In the genomic region with DNA sequence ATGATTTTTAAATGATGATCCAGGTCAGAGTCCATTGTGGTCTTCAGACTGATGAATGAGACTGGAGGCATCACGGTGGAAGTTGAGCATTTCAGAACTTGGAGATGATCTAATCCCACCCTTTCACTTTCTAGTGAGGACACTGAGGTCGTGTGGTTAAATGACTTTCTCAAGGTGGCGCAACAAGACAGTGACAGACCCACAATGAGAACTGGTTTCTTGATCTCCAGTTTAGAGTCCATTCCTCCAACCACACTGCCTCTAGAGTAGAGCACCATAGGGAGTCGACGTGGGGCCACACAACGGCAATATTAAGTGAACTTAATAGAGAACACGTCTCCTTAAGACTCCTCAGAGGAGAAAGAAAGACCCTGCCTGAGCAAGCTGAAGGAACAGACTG, we compare ENCODE assay signal across 3 cellular contexts.
TF ChIP-seq lines count a peak whose summit lies in the region.

No MANE protein-coding gene starts in this region.

TF ChIP-seq in SK-N-SH, 30 proteins besides CTCF, POLR2A, EP300 and RAD21 (continued from another document):
- TF ChIP-seq EZH2phosphoT487 (IDR thresholded peaks at IDR 0.05; ENCODE audit: borderline replicate concordance, low read depth), result no peak
- TF ChIP-seq MEF2A (IDR thresholded peaks at IDR 0.05; ENCODE audit: borderline replicate concordance, low read depth), result no peak
- no peak for TF ChIP-seq CHD2 (IDR thresholded peaks at IDR 0.05; ENCODE audit: low read length, partially characterized antibody)
- no peak for TF ChIP-seq FOSL2 (IDR thresholded peaks at IDR 0.05; ENCODE audit: borderline replicate concordance, low read depth)
- TF ChIP-seq GATA2 (CRISPR knock-in tag; IDR thresholded peaks at IDR 0.05), result no peak
- no peak for TF ChIP-seq MXI1 (IDR thresholded peaks at IDR 0.05; ENCODE audit: low read depth, low read length)
- TF ChIP-seq ELF1 (IDR thresholded peaks at IDR 0.05), result no peak
- TF ChIP-seq TCF12 (IDR thresholded peaks at IDR 0.05), result no peak
- no peak for TF ChIP-seq RXRA (IDR thresholded peaks at IDR 0.05; ENCODE audit: borderline replicate concordance, low read depth)
- no peak for TF ChIP-seq RCOR1 (IDR thresholded peaks at IDR 0.05; ENCODE audit: low read length)
- TF ChIP-seq GABPA (IDR thresholded peaks at IDR 0.05; ENCODE audit: low read depth), result no peak
- no peak for TF ChIP-seq YY1 (IDR thresholded peaks at IDR 0.05; ENCODE audit: low read depth)
- TF ChIP-seq NFIC (IDR thresholded peaks at IDR 0.05; ENCODE audit: borderline replicate concordance), result no peak

TF ChIP-seq in SK-N-SH treated with all-trans-retinoic acid at 6 μM for 48 hours, 23 proteins besides CTCF, POLR2A, EP300 and RAD21 (continued from another document):
- TF ChIP-seq BACH2 (CRISPR knock-in tag; IDR thresholded peaks at IDR 0.05; ENCODE audit: borderline replicate concordance), result no peak
- no peak for TF ChIP-seq GLIS3 (CRISPR knock-in tag; IDR thresholded peaks at IDR 0.05)

TF ChIP-seq in GM12878, 131 proteins besides CTCF, POLR2A, EP300 and RAD21 (continued from another document):
- TF ChIP-seq, protein P1, sequence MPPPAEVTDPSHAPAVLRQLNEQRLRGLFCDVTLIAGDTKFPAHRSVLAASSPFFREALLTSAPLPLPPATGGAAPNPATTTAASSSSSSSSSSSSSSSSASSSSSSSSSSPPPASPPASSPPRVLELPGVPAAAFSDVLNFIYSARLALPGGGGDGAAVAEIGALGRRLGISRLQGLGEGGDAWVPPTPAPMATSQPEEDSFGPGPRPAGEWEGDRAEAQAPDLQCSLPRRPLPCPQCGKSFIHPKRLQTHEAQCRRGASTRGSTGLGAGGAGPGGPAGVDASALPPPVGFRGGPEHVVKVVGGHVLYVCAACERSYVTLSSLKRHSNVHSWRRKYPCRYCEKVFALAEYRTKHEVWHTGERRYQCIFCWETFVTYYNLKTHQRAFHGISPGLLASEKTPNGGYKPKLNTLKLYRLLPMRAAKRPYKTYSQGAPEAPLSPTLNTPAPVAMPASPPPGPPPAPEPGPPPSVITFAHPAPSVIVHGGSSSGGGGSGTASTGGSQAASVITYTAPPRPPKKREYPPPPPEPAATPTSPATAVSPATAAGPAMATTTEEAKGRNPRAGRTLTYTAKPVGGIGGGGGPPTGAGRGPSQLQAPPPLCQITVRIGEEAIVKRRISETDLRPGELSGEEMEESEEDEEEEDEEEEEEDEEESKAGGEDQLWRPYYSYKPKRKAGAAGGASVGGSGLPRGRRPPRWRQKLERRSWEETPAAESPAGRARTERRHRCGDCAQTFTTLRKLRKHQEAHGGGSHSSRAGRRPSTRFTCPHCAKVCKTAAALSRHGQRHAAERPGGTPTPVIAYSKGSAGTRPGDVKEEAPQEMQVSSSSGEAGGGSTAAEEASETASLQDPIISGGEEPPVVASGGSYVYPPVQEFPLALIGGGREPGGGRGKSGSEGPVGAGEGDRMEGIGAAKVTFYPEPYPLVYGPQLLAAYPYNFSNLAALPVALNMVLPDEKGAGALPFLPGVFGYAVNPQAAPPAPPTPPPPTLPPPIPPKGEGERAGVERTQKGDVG (CRISPR knock-in tag; IDR thresholded peaks at IDR 0.05), result no peak
- TF ChIP-seq BHLHE40 (IDR thresholded peaks at IDR 0.05; ENCODE audit: borderline replicate concordance in 1 of 2, low read depth in 2 of 2, low read length in 1 of 2) (no peak), NBN (IDR thresholded peaks at IDR 0.05) (no peak), TCF3 (IDR thresholded peaks at IDR 0.05; ENCODE audit: borderline replicate concordance, insufficient read depth, low read depth, low read length) (no peak), KAT2A (conservative IDR thresholded peaks at IDR 0.05; ENCODE audit: control insufficient read depth, low read depth, low read length) (no peak), EGR1 (IDR thresholded peaks at IDR 0.05; ENCODE audit: borderline replicate concordance in 1 of 2, low read depth in 2 of 2, low read length in 2 of 2) (no peak), ZNF274 (IDR thresholded peaks at IDR 0.05; ENCODE audit: insufficient read depth, insufficient read length) (no peak), HDAC6 (IDR thresholded peaks at IDR 0.05; ENCODE audit: unreplicated experiment) (no peak), SMC3 (IDR thresholded peaks at IDR 0.05; ENCODE audit: borderline replicate concordance, low read length) (no peak)
